In genomic region chr2:176066645-176067586, GRCh38 we compare ENCODE assay signal across 12 cellular contexts. TPM values are rescaled to one million over a fixed set of nuclear protein-coding genes. Genes with fewer than 3 reads are reported as not detected.
DNase-seq lines count a peak whose midpoint lies in the region; ATAC-seq and TF ChIP-seq lines count a peak whose summit lies in the region.
"Had no signal": no experiment of that assay in that cellular context is flagged by ENCODE, and none has a peak within 500 bp of the region (broad histone marks: within the 10 kb centered on the region; RNA-seq: fewer than 3 reads in every experiment).

No MANE protein-coding gene starts in this region.

- ATAC-seq in Right ventricle myocardium superior (ENCODE audit: poor library complexity) (no peak), foreskin keratinocyte (peak; percentile 15), upper lobe of right lung (no peak)
- no peak for ATAC-seq in activated CD8-positive, alpha-beta memory T cell treated with anti-CD3 and anti-CD28 coated beads, Interleukin-2, amount 10 ng/mL, durations not matched to agents 7 days and 5 days

- TF ChIP-seq CTCF in left ventricle myocardium inferior (IDR thresholded peaks at IDR 0.05; ENCODE audit: borderline replicate concordance) (no peak), foreskin keratinocyte (conservative IDR thresholded peaks at IDR 0.05) (no peak), neural progenitor cell (IDR thresholded peaks at IDR 0.05) (no peak), upper lobe of right lung (IDR thresholded peaks at IDR 0.05) (no peak)

- no peaks in the 10 kb centered on the region for H3K79me2 ChIP-seq in neural progenitor cell (ENCODE audit: low read depth)

- CTCF ChIA-PET in activated CD8-positive, alpha-beta memory T cell treated with anti-CD3 and anti-CD28 coated beads, Interleukin-2, amount 10 ng/mL, durations not matched to agents 7 days and 5 days (lab: Charles Lee) = no interaction called here

- peaks cover 21% of the 10 kb centered on the region for H3K4me1 ChIP-seq in left ventricle myocardium inferior
- H3K4me1 ChIP-seq in foreskin keratinocyte = no peaks in the 10 kb centered on the region
- H3K4me1 ChIP-seq in neural progenitor cell = peaks cover 12% of the 10 kb centered on the region
- H3K4me1 ChIP-seq in upper lobe of right lung = peaks cover 13% of the 10 kb centered on the region

- H4K20me1 ChIP-seq in neural progenitor cell (ENCODE audit: low read depth) = peaks cover 43% of the 10 kb centered on the region

- H3K9me3 ChIP-seq in left ventricle myocardium inferior (replicated peaks) (no peaks in the 10 kb centered on the region), neural progenitor cell (ENCODE audit: low read depth) (no peaks in the 10 kb centered on the region), upper lobe of right lung (no peaks in the 10 kb centered on the region)

- peaks cover 99% of the 10 kb centered on the region for H3K27me3 ChIP-seq in left ventricle myocardium inferior (ENCODE audit: low read depth)
- H3K27me3 ChIP-seq in foreskin keratinocyte = peaks cover 99% of the 10 kb centered on the region
- peaks cover 100% of the 10 kb centered on the region for H3K27me3 ChIP-seq in neural progenitor cell
- peaks cover 95% of the 10 kb centered on the region for H3K27me3 ChIP-seq in upper lobe of right lung

- peaks cover 13% of the 10 kb centered on the region for H3K4me1 Mint-ChIP-seq in neural progenitor cell
- H3K4me1 Mint-ChIP-seq in activated CD8-positive, alpha-beta memory T cell treated with anti-CD3 and anti-CD28 coated beads, Interleukin-2, amount 10 ng/mL, durations not matched to agents 7 days and 5 days = peaks cover 13% of the 10 kb centered on the region

- H3K9me3 Mint-ChIP-seq in neural progenitor cell = peaks cover 9% of the 10 kb centered on the region
- no peaks in the 10 kb centered on the region for H3K9me3 Mint-ChIP-seq in activated CD8-positive, alpha-beta memory T cell treated with anti-CD3 and anti-CD28 coated beads, Interleukin-2, amount 10 ng/mL, durations not matched to agents 7 days and 5 days (ENCODE audit: low read depth)

- DNase-seq in left ventricle myocardium inferior (no peak), Right ventricle myocardium superior (no peak), foreskin keratinocyte (no peak), neural progenitor cell (ENCODE audit: low spot score) (peak; percentile 57), upper lobe of right lung (no peak), ureter (ENCODE audit: low spot score) (no peak)
- no peak for DNase-seq in stimulated activated CD4-positive, alpha-beta T cell treated with anti-CD3 and anti-CD28 coated beads, Interleukin-1b, Interleukin-23, amount 100 ng/mL, for 48 hours
- no peak for DNase-seq in activated CD8-positive, alpha-beta memory T cell treated with anti-CD3 and anti-CD28 coated beads, Interleukin-2, amount 10 ng/mL, durations not matched to agents 7 days and 5 days
- DNase-seq: EL, left cardiac atrium, NCI-H1694 treated with DMSO at 0.1 percent for 48 hours had no signal

- intact Hi-C loops in left ventricle myocardium inferior (cut with micrococcal nuclease) = no loop called here
- intact Hi-C loops in Right ventricle myocardium superior (cut with DNase I) = no loop called here
- intact Hi-C loops in upper lobe of right lung (cut with DNase I) = no loop called here

- H3K4me3 Mint-ChIP-seq in neural progenitor cell = peak overlapping the region; percentile 73
- H3K4me3 Mint-ChIP-seq in activated CD8-positive, alpha-beta memory T cell treated with anti-CD3 and anti-CD28 coated beads, Interleukin-2, amount 10 ng/mL, durations not matched to agents 7 days and 5 days = no peak overlapping the region

- H3K27ac Mint-ChIP-seq in neural progenitor cell = no peak overlapping the region
- H3K27ac Mint-ChIP-seq in activated CD8-positive, alpha-beta memory T cell treated with anti-CD3 and anti-CD28 coated beads, Interleukin-2, amount 10 ng/mL, durations not matched to agents 7 days and 5 days = no peak overlapping the region

- H3K27me3 Mint-ChIP-seq in neural progenitor cell (ENCODE audit: insufficient read depth, low read depth) = peaks cover 71% of the 10 kb centered on the region
- peaks cover 89% of the 10 kb centered on the region for H3K27me3 Mint-ChIP-seq in activated CD8-positive, alpha-beta memory T cell treated with anti-CD3 and anti-CD28 coated beads, Interleukin-2, amount 10 ng/mL, durations not matched to agents 7 days and 5 days

- peak overlapping the region; percentile 77 for H2AFZ ChIP-seq in neural progenitor cell (replicated peaks)

- no peak overlapping the region for H3K9ac ChIP-seq in neural progenitor cell

- H3F3A ChIP-seq in neural progenitor cell (ENCODE audit: low read depth) = no peaks in the 10 kb centered on the region

- H3K36me3 Mint-ChIP-seq in neural progenitor cell = no peaks in the 10 kb centered on the region
- H3K36me3 Mint-ChIP-seq in activated CD8-positive, alpha-beta memory T cell treated with anti-CD3 and anti-CD28 coated beads, Interleukin-2, amount 10 ng/mL, durations not matched to agents 7 days and 5 days = no peaks in the 10 kb centered on the region

- peak overlapping the region; percentile 51 for H3K4me3 ChIP-seq in left ventricle myocardium inferior
- H3K4me3 ChIP-seq in neural progenitor cell = peak overlapping the region; percentile 34
- H3K4me3 ChIP-seq in upper lobe of right lung = peak overlapping the region; percentile 19

- peak overlapping the region; percentile 76 for H3K4me2 ChIP-seq in neural progenitor cell

- H3K36me3 ChIP-seq in left ventricle myocardium inferior (no peaks in the 10 kb centered on the region), neural progenitor cell (no peaks in the 10 kb centered on the region), upper lobe of right lung (no peaks in the 10 kb centered on the region)

- H3K27ac ChIP-seq in left ventricle myocardium inferior (replicated peaks) = no peak overlapping the region
- H3K27ac ChIP-seq in foreskin keratinocyte = no peak overlapping the region
- H3K27ac ChIP-seq in neural progenitor cell = no peak overlapping the region
- no peak overlapping the region for H3K27ac ChIP-seq in upper lobe of right lung

RNA-seq across cellular contexts. Expression of gene EVX2, which starts 16.8 kb away (rescaled TPM):
- not detected for total RNA-seq in left ventricle myocardium inferior
- total RNA-seq in Right ventricle myocardium superior = not detected
- not detected in 2 replicates for total RNA-seq in foreskin keratinocyte
- polyA plus RNA-seq in foreskin keratinocyte = not detected in 2 replicates
- total RNA-seq in neural progenitor cell (ENCODE audit: low replicate concordance) = not detected in 2 replicates
- total RNA-seq in upper lobe of right lung = not detected
- not detected for total RNA-seq in ureter
- total RNA-seq in activated CD8-positive, alpha-beta memory T cell treated with anti-CD3 and anti-CD28 coated beads, Interleukin-2, amount 10 ng/mL, durations not matched to agents 7 days and 5 days = not detected
- total RNA-seq: left cardiac atrium; T-helper 1 cell treated with Interleukin-12 subunit alpha and Interleukin-12 subunit beta and Interleukin-4 antibody, amounts not matched to agents 30 ng/mL and 1 ng/mL, for 36 hours had no signal

RNA-seq across cellular contexts. Expression of gene HOXD13, which starts 25.6 kb away (rescaled TPM):
- not detected for total RNA-seq in left ventricle myocardium inferior
- total RNA-seq in Right ventricle myocardium superior = not detected
- not detected in 2 replicates for total RNA-seq in foreskin keratinocyte
- not detected in 2 replicates for polyA plus RNA-seq in foreskin keratinocyte
- not detected in 2 replicates for total RNA-seq in neural progenitor cell (ENCODE audit: low replicate concordance)
- not detected for total RNA-seq in upper lobe of right lung
- total RNA-seq in ureter = not detected
- not detected for total RNA-seq in activated CD8-positive, alpha-beta memory T cell treated with anti-CD3 and anti-CD28 coated beads, Interleukin-2, amount 10 ng/mL, durations not matched to agents 7 days and 5 days
- total RNA-seq: left cardiac atrium; T-helper 1 cell treated with Interleukin-12 subunit alpha and Interleukin-12 subunit beta and Interleukin-4 antibody, amounts not matched to agents 30 ng/mL and 1 ng/mL, for 36 hours had no signal

RNA-seq across cellular contexts. Expression of gene HOXD12, which starts 32.7 kb away (rescaled TPM):
- not detected for total RNA-seq in left ventricle myocardium inferior
- total RNA-seq in Right ventricle myocardium superior = not detected
- not detected in 2 replicates for total RNA-seq in foreskin keratinocyte
- polyA plus RNA-seq in foreskin keratinocyte = not detected in 2 replicates
- total RNA-seq in neural progenitor cell (ENCODE audit: low replicate concordance) = not detected in 2 replicates
- not detected for total RNA-seq in upper lobe of right lung
- not detected for total RNA-seq in ureter
- total RNA-seq in activated CD8-positive, alpha-beta memory T cell treated with anti-CD3 and anti-CD28 coated beads, Interleukin-2, amount 10 ng/mL, durations not matched to agents 7 days and 5 days = not detected
- total RNA-seq: left cardiac atrium; T-helper 1 cell treated with Interleukin-12 subunit alpha and Interleukin-12 subunit beta and Interleukin-4 antibody, amounts not matched to agents 30 ng/mL and 1 ng/mL, for 36 hours had no signal

RNA-seq across cellular contexts. Expression of gene HOXD11, which starts 40.2 kb away (rescaled TPM):
- total RNA-seq in left ventricle myocardium inferior (not detected), Right ventricle myocardium superior (not detected), foreskin keratinocyte (not detected in 2 replicates), neural progenitor cell (ENCODE audit: low replicate concordance) (not detected in 2 replicates), upper lobe of right lung (not detected), ureter (1.2 TPM)
- polyA plus RNA-seq in foreskin keratinocyte = not detected in 2 replicates
- not detected for total RNA-seq in activated CD8-positive, alpha-beta memory T cell treated with anti-CD3 and anti-CD28 coated beads, Interleukin-2, amount 10 ng/mL, durations not matched to agents 7 days and 5 days
- total RNA-seq: left cardiac atrium; T-helper 1 cell treated with Interleukin-12 subunit alpha and Interleukin-12 subunit beta and Interleukin-4 antibody, amounts not matched to agents 30 ng/mL and 1 ng/mL, for 36 hours had no signal

RNA-seq across cellular contexts. Expression of gene HOXD10, which starts 49.7 kb away (rescaled TPM):
- total RNA-seq in left ventricle myocardium inferior (not detected), Right ventricle myocardium superior (not detected), foreskin keratinocyte (not detected in 2 replicates), neural progenitor cell (ENCODE audit: low replicate concordance) (not detected in 2 replicates), upper lobe of right lung (0.55 TPM), ureter (4.4 TPM)
- not detected in 2 replicates for polyA plus RNA-seq in foreskin keratinocyte
- not detected for total RNA-seq in activated CD8-positive, alpha-beta memory T cell treated with anti-CD3 and anti-CD28 coated beads, Interleukin-2, amount 10 ng/mL, durations not matched to agents 7 days and 5 days
- total RNA-seq: left cardiac atrium; T-helper 1 cell treated with Interleukin-12 subunit alpha and Interleukin-12 subunit beta and Interleukin-4 antibody, amounts not matched to agents 30 ng/mL and 1 ng/mL, for 36 hours had no signal
